Comparison of ENCODE assay signal across 10 cellular contexts in the genomic region with DNA sequence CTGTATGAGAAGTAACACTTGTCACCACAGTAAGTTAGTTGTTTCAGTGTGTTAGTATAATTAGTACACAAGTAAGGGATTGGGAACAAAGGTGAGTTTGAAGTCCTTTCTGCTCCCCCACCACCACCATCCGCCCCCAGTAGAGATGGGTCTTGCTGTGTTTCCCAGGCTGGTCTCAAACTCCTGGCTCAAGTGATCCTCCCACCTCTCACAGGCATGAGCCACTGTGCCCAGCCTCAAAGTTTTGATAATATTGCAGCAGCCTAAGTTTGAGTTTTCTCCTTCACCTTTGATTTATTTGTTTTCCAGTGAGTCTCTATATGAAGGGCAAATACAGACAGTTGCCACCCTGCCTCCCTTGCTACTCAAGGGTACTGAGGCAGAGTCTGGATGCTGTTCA. TPM values are rescaled to one million over a fixed set of nuclear protein-coding genes. Genes with fewer than 3 reads are reported as not detected.
DNase-seq lines count a peak whose midpoint lies in the region; ATAC-seq, FAIRE-seq and TF ChIP-seq lines count a peak whose summit lies in the region.
"Had no signal": no experiment of that assay in that cellular context is flagged by ENCODE, and none has a peak within 500 bp of the region (broad histone marks: within the 10 kb centered on the region; RNA-seq: fewer than 3 reads in every experiment).

No MANE protein-coding gene starts in this region.

- TF ChIP-seq CTCF in BE2C (IDR thresholded peaks at IDR 0.05; ENCODE audit: low read depth, low read length) (no peak), HFFc6 (IDR thresholded peaks at IDR 0.05) (no peak)

- POLR2A ChIA-PET in naive thymus-derived CD8-positive, alpha-beta T cell (lab: Charles Lee), result interaction anchor here (0.6 to 1.0 kb wide), 3 partner anchors 11 to 410 kb away, joined by 3 to 6 read pairs (median 4); no protein-coding TSS in a partner anchor

- H3K9me3 ChIP-seq in BE2C, result no peaks in the 10 kb centered on the region
- H3K9me3 ChIP-seq in adipocyte (ENCODE audit: control insufficient read depth, low read length), result no peaks in the 10 kb centered on the region
- H3K9me3 ChIP-seq: ascending aorta had no signal

- ATAC-seq in naive thymus-derived CD8-positive, alpha-beta T cell, result no peak

- H3K4me3 Mint-ChIP-seq in HFFc6, result peak overlapping the region; percentile 100
- H3K4me3 Mint-ChIP-seq in naive thymus-derived CD8-positive, alpha-beta T cell, result peak overlapping the region; percentile 86 to 100 (median 98)

- peaks cover 60% of the 10 kb centered on the region for H3K36me3 Mint-ChIP-seq in HFFc6 (ENCODE audit: low read depth)
- peaks cover 8 to 65% (median 15%) of the 10 kb centered on the region in 3 donors for H3K36me3 Mint-ChIP-seq in naive thymus-derived CD8-positive, alpha-beta T cell

- H3K36me3 ChIP-seq in BE2C (peaks cover 54% of the 10 kb centered on the region), adipocyte (ENCODE audit: control insufficient read depth, insufficient read depth, low read length, severe bottlenecking) (peaks cover 46% of the 10 kb centered on the region)

- peak overlapping the region; percentile 97 for H3K9ac ChIP-seq in adipocyte (ENCODE audit: low read length)

- H3K4me3 ChIP-seq in BE2C (ENCODE audit: low read depth, low read length) (peak overlapping the region; percentile 5; the same call in 1 of the 2 replicates), adipocyte (ENCODE audit: low read length) (peak overlapping the region; percentile 97)

- no peaks in the 10 kb centered on the region for H3K27me3 ChIP-seq in BE2C
- no peaks in the 10 kb centered on the region for H3K27me3 ChIP-seq in adipocyte (replicated peaks; ENCODE audit: control insufficient read depth, insufficient read depth, low read length)
- H3K27me3 ChIP-seq: ascending aorta had no signal

- H3K27me3 Mint-ChIP-seq in HFFc6 (ENCODE audit: insufficient read depth), result peaks cover 6% of the 10 kb centered on the region
- H3K27me3 Mint-ChIP-seq in naive thymus-derived CD8-positive, alpha-beta T cell, result no peaks in the 10 kb centered on the region

- FAIRE-seq in HTR-8/SVneo (lab: Jason Lieb, UNC), result no peak
- FAIRE-seq: D721Med had no signal

- H3K4me1 ChIP-seq in BE2C (peaks cover 9% of the 10 kb centered on the region), adipocyte (ENCODE audit: control insufficient read depth, insufficient read depth, low read length) (peaks cover 41% of the 10 kb centered on the region)

- no peak for DNase-seq in BE2C
- DNase-seq in HFFc6, result no peak
- DNase-seq in adipocyte (ENCODE audit: low read depth), result peak; percentile 5
- DNase-seq in naive thymus-derived CD8-positive, alpha-beta T cell, result no peak
- DNase-seq in HTR-8/SVneo (ENCODE audit: insufficient read length, low spot score), result no peak
- DNase-seq in NCI-H1694 treated with DMSO at 0.1 percent for 48 hours (lab: John Stamatoyannopoulos, UW), result no peak
- DNase-seq in pons (ENCODE audit: low spot score), result no peak
- DNase-seq in EL, result no peak

- no peaks in the 10 kb centered on the region for H3K9me3 Mint-ChIP-seq in HFFc6
- H3K9me3 Mint-ChIP-seq in naive thymus-derived CD8-positive, alpha-beta T cell, result no peaks in the 10 kb centered on the region

- H3K27ac Mint-ChIP-seq in HFFc6, result peak overlapping the region; percentile 99
- peak overlapping the region; percentile 82 to 100 (median 98) for H3K27ac Mint-ChIP-seq in naive thymus-derived CD8-positive, alpha-beta T cell

- peaks cover 68% of the 10 kb centered on the region for H3K4me1 Mint-ChIP-seq in HFFc6 (ENCODE audit: low read depth)
- H3K4me1 Mint-ChIP-seq in naive thymus-derived CD8-positive, alpha-beta T cell, result peaks cover 42 to 70% (median 61%) of the 10 kb centered on the region in 4 donors

RNA-seq across cellular contexts. Expression of gene GRK2, which starts 23.7 kb away (rescaled TPM):
- polyA plus RNA-seq in BE2C (2012; ENCODE audit: insufficient read depth, insufficient read length, low read depth), result 272 TPM
- 10 to 100 TPM; 26.2 to 35.5 (median 32.1) TPM for total RNA-seq in HFFc6 (2021; fragmentation: NEBNext Ultra II Directional; extraction: Animal tissue kit (Norgen Biotek cat#: 25700))
- total RNA-seq in naive thymus-derived CD8-positive, alpha-beta T cell, result 100 to 1,000 TPM; 345 to 354 TPM
- 10 to 100 TPM; 16.8 to 70.7 (median 31.1) TPM for polyA plus RNA-seq in naive thymus-derived CD8-positive, alpha-beta T cell

RNA-seq across cellular contexts. Expression of gene ANKRD13D, which starts 46.6 kb away (rescaled TPM):
- polyA plus RNA-seq in BE2C (2012; ENCODE audit: insufficient read depth, insufficient read length, low read depth), result 133 TPM
- 10 to 100 TPM; 24.7 to 34.6 (median 26.4) TPM for total RNA-seq in HFFc6 (2021; fragmentation: NEBNext Ultra II Directional; extraction: Animal tissue kit (Norgen Biotek cat#: 25700))
- total RNA-seq in naive thymus-derived CD8-positive, alpha-beta T cell, result 100 to 1,000 TPM; 189 to 206 TPM
- polyA plus RNA-seq in naive thymus-derived CD8-positive, alpha-beta T cell, result 10 to 100 TPM in 2 of 3 donors, 1 to 10 TPM in 1; 6.0 to 18.3 (median 10.1) TPM

Comparison
In these comparisons a context has a peak if more than half of its experiments do, and no peak if none do; other contexts are left out.
1. RNA of gene GRK2, which starts 23.7 kb away (total RNA-seq): 345 to 354 TPM in naive thymus-derived CD8-positive, alpha-beta T cell; 26.2 to 35.5 TPM in HFFc6; every median in the first group is over 4 times any median in the second.
2. RNA of gene ANKRD13D, which starts 46.6 kb away (total RNA-seq): 189 to 206 TPM in naive thymus-derived CD8-positive, alpha-beta T cell; 24.7 to 34.6 TPM in HFFc6; every median in the first group is over 4 times any median in the second.